In genomic region chr19:2170219-2170618, GRCh38 we compare ENCODE assay signal across 11 cellular contexts. TPM values are rescaled to one million over a fixed set of nuclear protein-coding genes. Genes with fewer than 3 reads are reported as not detected.
DNase-seq lines count a peak whose midpoint lies in the region; ATAC-seq, FAIRE-seq and TF ChIP-seq lines count a peak whose summit lies in the region.
"Had no signal": no experiment of that assay in that cellular context is flagged by ENCODE, and none has a peak within 500 bp of the region (broad histone marks: within the 10 kb centered on the region; RNA-seq: fewer than 3 reads in every experiment).

No MANE protein-coding gene starts in this region.

- H3K36me3 ChIP-seq in HUES48 (ENCODE audit: control insufficient read depth, insufficient read depth, low read length): no peaks in the 10 kb centered on the region
- H3K36me3 ChIP-seq in ectodermal cell (ENCODE audit: control insufficient read depth, insufficient read depth, low read length): no peaks in the 10 kb centered on the region

- no peak for FAIRE-seq in A549 (lab: Jason Lieb, UNC)

- POLR2A ChIA-PET in A549 (lab: Yijun Ruan, JAX): no interaction called here

- H3K4me1 ChIP-seq in A549 (peaks cover 61% of the 10 kb centered on the region), HUES48 (ENCODE audit: control insufficient read depth, insufficient read depth, low read length) (peaks cover 14% of the 10 kb centered on the region), ectodermal cell (ENCODE audit: control insufficient read depth, insufficient read depth, low read length) (peaks cover 42% of the 10 kb centered on the region)

- ATAC-seq in A549 (no peak), HG03378 (IDR thresholded peaks at IDR 0.05; ENCODE audit: unreplicated experiment) (no peak), HG03469 (IDR thresholded peaks at IDR 0.05; ENCODE audit: unreplicated experiment) (no peak), HG02938 (IDR thresholded peaks at IDR 0.05; ENCODE audit: unreplicated experiment) (no peak)

- no peak for TF ChIP-seq POLR2A in A549 (IDR thresholded peaks at IDR 0.05; ENCODE audit: low read length)

- no peak for TF ChIP-seq CTCF in A549 (IDR thresholded peaks at IDR 0.05)
- no peak for TF ChIP-seq CTCF in nephron progenitor cell (IDR thresholded peaks at IDR 0.05)

- H3K4me3 Mint-ChIP-seq in nephron progenitor cell: peak overlapping the region; percentile 56
- H3K4me3 Mint-ChIP-seq: activated naive CD4-positive, alpha-beta T cell treated with anti-CD3 and anti-CD28 coated beads, Interleukin-2, amount 50 U/mL, for 24 hours had no signal

- H3K9ac ChIP-seq in HUES48 (ENCODE audit: low read depth, low read length): no peak overlapping the region

- DNase-seq in A549 (ENCODE audit: low read depth in 1 of 2, low spot score in 1 of 2): no peak
- DNase-seq in nephron progenitor cell: peak; percentile 60
- DNase-seq in germinal center (ENCODE audit: low spot score): no peak
- DNase-seq: CD4-positive, alpha-beta memory T cell; OCI-M1 had no signal

- peak overlapping the region; percentile 74 for H3K4me2 ChIP-seq in A549

- H3K9me3 ChIP-seq in A549: no peaks in the 10 kb centered on the region
- H3K9me3 ChIP-seq in HUES48 (ENCODE audit: control insufficient read depth, insufficient read depth, low read length): no peaks in the 10 kb centered on the region
- H3K9me3 ChIP-seq in ectodermal cell (ENCODE audit: control insufficient read depth, low read length): no peaks in the 10 kb centered on the region

- H3K27me3 ChIP-seq in HUES48 (ENCODE audit: control insufficient read depth, insufficient read depth, low read length) (no peaks in the 10 kb centered on the region), ectodermal cell (ENCODE audit: control insufficient read depth, insufficient read depth, low read length, poor library complexity, severe bottlenecking) (no peaks in the 10 kb centered on the region)

- no peak for TF ChIP-seq RAD21 in A549 (conservative IDR thresholded peaks at IDR 0.05 in 1 of 2, IDR thresholded peaks at IDR 0.05 in 1 of 2)

- H3K4me3 ChIP-seq in A549 (no peak overlapping the region), HUES48 (ENCODE audit: low read depth, low read length) (no peak overlapping the region), ectodermal cell (ENCODE audit: insufficient read depth, low read depth, low read length) (no peak overlapping the region)

- no peaks in the 10 kb centered on the region for H3K9me3 Mint-ChIP-seq in nephron progenitor cell
- H3K9me3 Mint-ChIP-seq: activated naive CD4-positive, alpha-beta T cell treated with anti-CD3 and anti-CD28 coated beads, Interleukin-2, amount 50 U/mL, for 24 hours; CD4-positive, alpha-beta memory T cell had no signal

- peaks cover 3% of the 10 kb centered on the region for H3K27me3 Mint-ChIP-seq in nephron progenitor cell (ENCODE audit: low read depth, poor library complexity)
- H3K27me3 Mint-ChIP-seq: activated naive CD4-positive, alpha-beta T cell treated with anti-CD3 and anti-CD28 coated beads, Interleukin-2, amount 50 U/mL, for 24 hours; CD4-positive, alpha-beta memory T cell had no signal

- CTCF ChIA-PET in A549 (lab: Yijun Ruan, JAX): interaction anchor here (0.7 to 3.0 kb wide), 6 partner anchors 12 to 65 kb away, joined by 3 to 15 read pairs (median 6); partner anchors contain the start of gene PLEKHJ1

- 90% methylated on average over 12 of the region's 12 CpGs for WGBS in A549 (ENCODE audit: missing lambda C conversion rate)
- WGBS in ectodermal cell, 2 experiments: 85 to 86% methylated on average over 12 of the region's 12 CpGs

- H3K36me3 Mint-ChIP-seq in nephron progenitor cell (ENCODE audit: low read depth): peaks cover 8% of the 10 kb centered on the region

- H3K4me1 Mint-ChIP-seq in nephron progenitor cell: peaks cover 84% of the 10 kb centered on the region

- peak overlapping the region; percentile 99 for H3K27ac Mint-ChIP-seq in nephron progenitor cell
- H3K27ac Mint-ChIP-seq: activated naive CD4-positive, alpha-beta T cell treated with anti-CD3 and anti-CD28 coated beads, Interleukin-2, amount 50 U/mL, for 24 hours had no signal

- H3K27ac ChIP-seq in A549 (peak overlapping the region; percentile 76 to 89; a peak in 5 of 6 replicates), HUES48 (ENCODE audit: low read depth, low read length) (peak overlapping the region; percentile 55), ectodermal cell (ENCODE audit: insufficient read depth, low read depth, low read length, poor library complexity, severe bottlenecking) (peak overlapping the region; percentile 3)

- TF ChIP-seq EP300 in A549 (IDR thresholded peaks at IDR 0.05): no peak

TF ChIP-seq in A549, 52 proteins besides CTCF, POLR2A, EP300 and RAD21:
- TF ChIP-seq FOSL2 (IDR thresholded peaks at IDR 0.05) (no peak), FOSL2 (CRISPR knock-in tag; IDR thresholded peaks at IDR 0.05) (no peak), FOXS1 (CRISPR knock-in tag; IDR thresholded peaks at IDR 0.05) (no peak), ZC3H11A (IDR thresholded peaks at IDR 0.05) (no peak), PBX3 (IDR thresholded peaks at IDR 0.05) (no peak), KDM5A (IDR thresholded peaks at IDR 0.05) (no peak), RCOR1 (IDR thresholded peaks at IDR 0.05; ENCODE audit: low read depth, low read length) (no peak), MAFK (IDR thresholded peaks at IDR 0.05; ENCODE audit: partially characterized antibody) (no peak), MAX (IDR thresholded peaks at IDR 0.05) (no peak), NFE2L2 (conservative IDR thresholded peaks at IDR 0.05; ENCODE audit: low read length) (no peak), TP53 (CRISPR knock-in tag; IDR thresholded peaks at IDR 0.05) (no peak)

RNA-seq across cellular contexts. Expression of gene DOT1L, which starts 6.5 kb away (rescaled TPM):
- polyA plus RNA-seq in A549 (2011; rRNA removed) (2.7 and 5.0 TPM in 2 replicates), A549 (2017; fragmentation: RNase III; extraction: RNeasy Plus Mini Kit Qiagen cat#74134 plus additional on column Dnase treatment) (8.3 to 10.2 TPM (median 10.1 TPM) in 3 replicates)
- polyA plus RNA-seq in A549 (2012; cell fraction: cytosol; rRNA removed): 8.3 and 9.4 TPM in 2 replicates
- 28.8 and 59.9 TPM in 2 replicates for polyA plus RNA-seq in A549 (2012; cell fraction: nucleus; rRNA removed)
- 12.3 and 18.9 TPM in 2 replicates for polyA minus RNA-seq in A549 (2011; rRNA and poly(A)+ RNA removed)
- polyA plus RNA-seq in ectodermal cell (2013, experiment 1 of 4): 80.9 TPM
- polyA plus RNA-seq in ectodermal cell (2013, experiment 2 of 4): 81.3 TPM
- 66.7 TPM for polyA plus RNA-seq in ectodermal cell (2013, experiment 3 of 4)
- polyA plus RNA-seq in ectodermal cell (2013, experiment 4 of 4): 70.0 TPM

RNA-seq across cellular contexts. Expression of gene AP3D1, which starts 18.9 kb away (rescaled TPM):
- polyA plus RNA-seq in A549 (2011; rRNA removed) (44.4 and 64.8 TPM in 2 replicates), A549 (2017; fragmentation: RNase III; extraction: RNeasy Plus Mini Kit Qiagen cat#74134 plus additional on column Dnase treatment) (61.0 to 67.2 TPM (median 66.9 TPM) in 3 replicates)
- 90.7 and 104 TPM in 2 replicates for polyA plus RNA-seq in A549 (2012; cell fraction: cytosol; rRNA removed)
- 176 and 178 TPM in 2 replicates for polyA plus RNA-seq in A549 (2012; cell fraction: nucleus; rRNA removed)
- polyA minus RNA-seq in A549 (2011; rRNA and poly(A)+ RNA removed): 121 and 124 TPM in 2 replicates
- 169 TPM for polyA plus RNA-seq in ectodermal cell (2013, experiment 1 of 4)
- 160 TPM for polyA plus RNA-seq in ectodermal cell (2013, experiment 2 of 4)
- 107 TPM for polyA plus RNA-seq in ectodermal cell (2013, experiment 3 of 4)
- 117 TPM for polyA plus RNA-seq in ectodermal cell (2013, experiment 4 of 4)

Comparison
In these comparisons a context has a peak if more than half of its experiments do, and no peak if none do; other contexts are left out.
1. H3K27ac ChIP-seq: peak in every context shown above with its lines; median percentile 82 in A549; 55 in HUES48; 3 in ectodermal cell.